Comparison of ENCODE assay signal across 11 cellular contexts in genomic region chr2:127157651-127158460, GRCh38. TPM values are rescaled to one million over a fixed set of nuclear protein-coding genes. Genes with fewer than 3 reads are reported as not detected.
A peak's percentile ranks its signal among the peaks of the same experiment; 100 is the strongest.
DNase-seq lines count a peak whose midpoint lies in the region; ATAC-seq and TF ChIP-seq lines count a peak whose summit lies in the region.
"Had no signal": no experiment of that assay in that cellular context is flagged by ENCODE, and none has a peak within 500 bp of the region (broad histone marks: within the 10 kb centered on the region; RNA-seq: fewer than 3 reads in every experiment).

No MANE protein-coding gene starts in this region.

- no peak overlapping the region for H3K4me3 ChIP-seq in WERI-Rb-1 (ENCODE audit: low read depth, low read length)
- no peak overlapping the region for H3K4me3 ChIP-seq in kidney epithelial cell (ENCODE audit: low read depth, low read length)
- H3K4me3 ChIP-seq in vagina, result no peak overlapping the region

- peak; percentile 8 for DNase-seq in stimulated activated CD4-positive, alpha-beta T cell treated with anti-CD3 and anti-CD28 coated beads, Interleukin-15, amount 100 ng/mL, for 24 hours
- DNase-seq in stimulated activated CD4-positive, alpha-beta T cell treated with anti-CD3 and anti-CD28 coated beads, Interleukin-2, amount 100 ng/mL, for 24 hours, result no peak
- DNase-seq in WERI-Rb-1 (peak; percentile 52), kidney epithelial cell (ENCODE audit: low read depth) (no peak), vagina (ENCODE audit: extremely low spot score in 2 of 2) (peak; percentile 79 to 87), superior temporal gyrus (ENCODE audit: extremely low spot score) (no peak), midbrain (lab: John Stamatoyannopoulos, UW) (no peak)
- DNase-seq: activated gamma-delta T cell; CD4-positive, CD25-positive, alpha-beta regulatory T cell; NCI-H69 had no signal

- H3K36me3 ChIP-seq in WERI-Rb-1 (no peaks in the 10 kb centered on the region), kidney epithelial cell (ENCODE audit: control insufficient read depth, insufficient read depth, low read length) (no peaks in the 10 kb centered on the region), vagina (no peaks in the 10 kb centered on the region)

- no peak for ATAC-seq in HG03521 (IDR thresholded peaks at IDR 0.05; ENCODE audit: unreplicated experiment)

- H3K27ac ChIP-seq in WERI-Rb-1, result no peak overlapping the region
- H3K27ac ChIP-seq in vagina, result no peak overlapping the region

- TF ChIP-seq POLR2A in vagina (IDR thresholded peaks at IDR 0.05), result no peak

- intact Hi-C loops in vagina (cut with DNase I), result no loop called here

- H3K4me1 ChIP-seq in vagina, result peaks cover 30% of the 10 kb centered on the region

- H3K9me3 ChIP-seq in WERI-Rb-1 (ENCODE audit: severe bottlenecking), result no peaks in the 10 kb centered on the region
- H3K9me3 ChIP-seq in vagina, result no peaks in the 10 kb centered on the region

- TF ChIP-seq CTCF in WERI-Rb-1 (IDR thresholded peaks at IDR 0.05; ENCODE audit: low read depth, low read length) (peak; percentile 75), kidney epithelial cell (IDR thresholded peaks at IDR 0.05; ENCODE audit: insufficient read depth, low read length, poor library complexity, severe bottlenecking) (peak; percentile 38), vagina (IDR thresholded peaks at IDR 0.05) (no peak)

- no peaks in the 10 kb centered on the region for H3K27me3 ChIP-seq in WERI-Rb-1 (ENCODE audit: insufficient read depth, low read depth, severe bottlenecking)
- no peaks in the 10 kb centered on the region for H3K27me3 ChIP-seq in kidney epithelial cell (ENCODE audit: control insufficient read depth, insufficient read depth, low read length)
- H3K27me3 ChIP-seq in vagina, result no peaks in the 10 kb centered on the region

RNA-seq across cellular contexts. Expression of gene BIN1, which starts 50.9 kb away (rescaled TPM):
- 90.9 and 98.5 TPM in 2 replicates for total RNA-seq in kidney epithelial cell
- 60.9 TPM for total RNA-seq in vagina

Comparison
In these comparisons a context has a peak if more than half of its experiments do, and no peak if none do; other contexts are left out.
1. DNase-seq: peak in stimulated activated CD4-positive, alpha-beta T cell treated with anti-CD3 and anti-CD28 coated beads, Interleukin-15, amount 100 ng/mL, for 24 hours (single experiment), WERI-Rb-1 (single experiment) and vagina (2 of 2); none in stimulated activated CD4-positive, alpha-beta T cell treated with anti-CD3 and anti-CD28 coated beads, Interleukin-2, amount 100 ng/mL, for 24 hours (0 of 2), kidney epithelial cell (single experiment), superior temporal gyrus (single experiment) and midbrain (single experiment).
2. CTCF ChIP-seq: peak in WERI-Rb-1 (single experiment) and kidney epithelial cell (single experiment); none in vagina (0 of 3).